Comparison of ENCODE assay signal across 12 cellular contexts in genomic region chr12:65925626-65926025, GRCh38.
DNase-seq lines count a peak whose midpoint lies in the region; ATAC-seq and TF ChIP-seq lines count a peak whose summit lies in the region.
"Had no signal": no experiment of that assay in that cellular context is flagged by ENCODE, and none has a peak within 500 bp of the region (broad histone marks: within the 10 kb centered on the region; RNA-seq: fewer than 3 reads in every experiment).

No MANE protein-coding gene starts in this region.

- peaks cover 78% of the 10 kb centered on the region for H3K79me2 ChIP-seq in ACC112 (ENCODE audit: control insufficient read depth, insufficient read depth, low read length, unreplicated experiment)

- no peak overlapping the region for H3K27ac Mint-ChIP-seq in activated B cell treated with CpG ODN at 0.5 μM for 24 hours
- H3K27ac Mint-ChIP-seq: stimulated activated naive CD8-positive, alpha-beta T cell treated with anti-CD3 and anti-CD28 coated beads, Interleukin-15, amount 100 ng/mL, for 72 hours; T-helper 1 cell treated with Interleukin-12 subunit alpha and Interleukin-12 subunit beta and Interleukin-4 antibody, amounts not matched to agents 30 μg/mL and 1 μg/mL, for 36 hours had no signal

- no peak overlapping the region for H2AFZ ChIP-seq in ACC112 (ENCODE audit: low read length, unreplicated experiment)

- CTCF ChIA-PET in activated B cell treated with CpG ODN at 0.5 μM for 24 hours (lab: Charles Lee): no interaction called here

- H3K4me1 Mint-ChIP-seq in activated B cell treated with CpG ODN at 0.5 μM for 24 hours: peaks cover 24% of the 10 kb centered on the region

- H3K27ac ChIP-seq in ACC112 (ENCODE audit: low read depth, low read length) (0 out of 2 replicates have a peak overlapping the region, but pooled peaks have one; percentile 50), mesodermal cell (ENCODE audit: low read depth, low read length, severe bottlenecking) (peak overlapping the region; percentile 79), ascending aorta (no peak overlapping the region)

- H3K4me3 Mint-ChIP-seq in activated B cell treated with CpG ODN at 0.5 μM for 24 hours: peak overlapping the region; percentile 17
- H3K4me3 Mint-ChIP-seq: stimulated activated naive CD8-positive, alpha-beta T cell treated with anti-CD3 and anti-CD28 coated beads, Interleukin-15, amount 100 ng/mL, for 72 hours; T-helper 1 cell treated with Interleukin-12 subunit alpha and Interleukin-12 subunit beta and Interleukin-4 antibody, amounts not matched to agents 30 μg/mL and 1 μg/mL, for 36 hours had no signal

- DNase-seq in activated B cell treated with CpG ODN at 0.5 μM for 24 hours (no peak), NCI-H748 treated with DMSO at 0.1 percent for 48 hours (lab: John Stamatoyannopoulos, UW) (no peak), T1000 (lab: John Stamatoyannopoulos, UW) (no peak), ascending aorta (ENCODE audit: low spot score in 2 of 2) (no peak)
- DNase-seq: activated effector memory CD4-positive, alpha-beta T cell treated with Interleukin-2 at 50 U/mL for 16 hours; NCI-H187 treated with DMSO at 0.1 percent for 48 hours; stimulated activated naive CD8-positive, alpha-beta T cell treated with anti-CD3 and anti-CD28 coated beads, Interleukin-15, amount 100 ng/mL, for 72 hours had no signal

- H3K36me3 ChIP-seq in ACC112 (ENCODE audit: insufficient read depth, low read length) (peaks cover 31% of the 10 kb centered on the region), mesodermal cell (ENCODE audit: control insufficient read depth, insufficient read depth, low read length) (peaks cover 37% of the 10 kb centered on the region), ascending aorta (no peaks in the 10 kb centered on the region)

- H3K27me3 Mint-ChIP-seq in activated B cell treated with CpG ODN at 0.5 μM for 24 hours: peaks cover 2% of the 10 kb centered on the region

- H3K27me3 ChIP-seq in ACC112 (ENCODE audit: insufficient read depth, low read length) (no peaks in the 10 kb centered on the region), ascending aorta (no peaks in the 10 kb centered on the region)

- no peaks in the 10 kb centered on the region for H3K36me3 Mint-ChIP-seq in activated B cell treated with CpG ODN at 0.5 μM for 24 hours (ENCODE audit: low read depth)

- TF ChIP-seq CTCF in activated B cell treated with CpG ODN at 0.5 μM for 24 hours (IDR thresholded peaks at IDR 0.05) (no peak), ascending aorta (IDR thresholded peaks at IDR 0.05) (no peak)

- POLR2A ChIA-PET in activated B cell treated with CpG ODN at 0.5 μM for 24 hours (lab: Charles Lee): no interaction called here

- ATAC-seq in HG03571 (IDR thresholded peaks at IDR 0.05; ENCODE audit: unreplicated experiment) (peak; percentile 46), activated B cell treated with CpG ODN at 0.5 μM for 24 hours (ENCODE audit: low read depth) (no peak), HG02759 (IDR thresholded peaks at IDR 0.05; ENCODE audit: unreplicated experiment) (no peak)
- ATAC-seq: stimulated activated naive CD8-positive, alpha-beta T cell treated with anti-CD3 and anti-CD28 coated beads, Interleukin-15, amount 100 ng/mL, for 72 hours had no signal

- no peaks in the 10 kb centered on the region for H3K9me3 Mint-ChIP-seq in activated B cell treated with CpG ODN at 0.5 μM for 24 hours
- H3K9me3 Mint-ChIP-seq: stimulated activated naive CD8-positive, alpha-beta T cell treated with anti-CD3 and anti-CD28 coated beads, Interleukin-15, amount 100 ng/mL, for 72 hours; T-helper 1 cell treated with Interleukin-12 subunit alpha and Interleukin-12 subunit beta and Interleukin-4 antibody, amounts not matched to agents 30 μg/mL and 1 μg/mL, for 36 hours had no signal

- H3K9me3 ChIP-seq in mesodermal cell (ENCODE audit: control insufficient read depth, low read length) (no peaks in the 10 kb centered on the region), ascending aorta (no peaks in the 10 kb centered on the region)

- H3K4me3 ChIP-seq in ACC112 (ENCODE audit: low read depth, low read length) (no peak overlapping the region), mesodermal cell (ENCODE audit: extremely low read depth, insufficient read depth, low read length, poor library complexity, severe bottlenecking) (no peak overlapping the region), ascending aorta (no peak overlapping the region)

- WGBS in mesodermal cell (ENCODE audit: insufficient coverage in 2 of 2), 2 experiments: 69 to 76% methylated on average over 5 of the region's 6 CpGs

- peaks cover 69% of the 10 kb centered on the region for H3K4me1 ChIP-seq in ACC112 (ENCODE audit: control insufficient read depth, insufficient read depth, low read length, unreplicated experiment)
- H3K4me1 ChIP-seq in mesodermal cell (ENCODE audit: control insufficient read depth, insufficient read depth, low read length, poor library complexity, severe bottlenecking): peaks cover 36% of the 10 kb centered on the region
- no peaks in the 10 kb centered on the region for H3K4me1 ChIP-seq in ascending aorta

- intact Hi-C loops in activated B cell treated with CpG ODN at 0.5 μM for 24 hours (cut with micrococcal nuclease): loop anchor here (1.0 kb wide), 1 partner anchor 58 kb away; no protein-coding TSS in a partner anchor
- intact Hi-C loops in ascending aorta (cut with DNase I): no loop called here

Comparison
In these comparisons a context has a peak if more than half of its experiments do, and no peak if none do; other contexts are left out.
1. H3K27ac ChIP-seq: peak in ACC112 (single experiment) and mesodermal cell (single experiment); none in ascending aorta (0 of 2).